ENCODE assay signal across 1 cellular context in the genomic region with DNA sequence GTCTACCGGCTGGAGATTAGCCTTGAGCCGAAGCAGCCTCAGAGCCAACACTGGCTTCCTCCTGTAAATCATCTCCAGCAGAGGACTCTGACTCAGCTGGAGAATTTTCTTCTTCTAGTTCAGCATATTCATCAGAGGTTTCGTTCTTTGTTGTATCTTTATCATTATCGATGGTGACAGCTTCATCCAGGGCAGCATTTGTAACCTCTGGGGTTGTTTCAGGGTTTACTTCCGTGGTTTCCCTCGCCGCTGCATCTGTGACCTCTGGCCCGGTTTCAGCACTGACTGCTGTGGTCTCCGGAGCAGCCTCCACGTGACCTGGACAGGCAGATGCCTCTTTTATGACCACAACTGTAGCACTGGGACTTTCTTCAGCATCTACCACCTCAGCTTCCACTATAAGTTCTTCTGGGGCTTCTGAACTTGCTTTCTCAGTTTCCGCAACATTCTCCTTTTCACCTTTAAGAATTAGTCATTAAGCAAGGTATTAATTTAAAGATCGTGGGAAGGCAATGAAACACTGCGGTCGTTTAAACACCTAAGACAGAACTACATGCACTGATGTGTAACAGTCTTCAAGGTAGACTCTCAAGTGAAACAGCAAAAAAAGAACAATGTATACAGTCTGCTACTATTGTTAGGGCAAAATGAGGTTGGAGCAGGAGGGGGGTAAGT.
TF ChIP-seq lines count a peak whose summit lies in the region.

No MANE protein-coding gene starts in this region.

TF ChIP-seq in HepG2, 621 proteins besides CTCF, POLR2A, EP300 and RAD21 (continued from another document):
- TF ChIP-seq ZNF574 (CRISPR knock-in tag; IDR thresholded peaks at IDR 0.05) (no peak), IRF2 (CRISPR knock-in tag; IDR thresholded peaks at IDR 0.05) (no peak), GATA4 (IDR thresholded peaks at IDR 0.05; ENCODE audit: borderline replicate concordance, low read depth) (no peak), MYNN (CRISPR knock-in tag; IDR thresholded peaks at IDR 0.05; ENCODE audit: low read depth) (no peak), TOE1 (CRISPR knock-in tag; IDR thresholded peaks at IDR 0.05) (no peak), ZSCAN21 (CRISPR knock-in tag; IDR thresholded peaks at IDR 0.05; ENCODE audit: borderline replicate concordance) (no peak), ZNF687 (CRISPR knock-in tag; IDR thresholded peaks at IDR 0.05) (peak; percentile 49; the same call in 1 of the 2 replicates), EEA1 (CRISPR knock-in tag; IDR thresholded peaks at IDR 0.05; ENCODE audit: borderline replicate concordance) (no peak), TCF7L2 (IDR thresholded peaks at IDR 0.05; ENCODE audit: low read depth, low read length) (no peak), IRX3 (CRISPR knock-in tag; IDR thresholded peaks at IDR 0.05; ENCODE audit: borderline replicate concordance, low read depth) (no peak), ZNF20 (CRISPR knock-in tag; IDR thresholded peaks at IDR 0.05) (no peak), MXD3 (CRISPR knock-in tag; IDR thresholded peaks at IDR 0.05) (0 out of 2 replicates have a peak, but pooled peaks have one; percentile 26), THRA (CRISPR knock-in tag; IDR thresholded peaks at IDR 0.05; ENCODE audit: borderline replicate concordance) (0 out of 2 replicates have a peak, but pooled peaks have one; percentile 30), HOXA3 (CRISPR knock-in tag; IDR thresholded peaks at IDR 0.05) (peak; percentile 27; the same call in 1 of the 2 replicates), RERE (CRISPR knock-in tag; IDR thresholded peaks at IDR 0.05; ENCODE audit: low read depth) (no peak), ZNF225 (CRISPR knock-in tag; IDR thresholded peaks at IDR 0.05) (no peak), GPBP1L1 (CRISPR knock-in tag; IDR thresholded peaks at IDR 0.05) (no peak)
- TF ChIP-seq, protein P1, sequence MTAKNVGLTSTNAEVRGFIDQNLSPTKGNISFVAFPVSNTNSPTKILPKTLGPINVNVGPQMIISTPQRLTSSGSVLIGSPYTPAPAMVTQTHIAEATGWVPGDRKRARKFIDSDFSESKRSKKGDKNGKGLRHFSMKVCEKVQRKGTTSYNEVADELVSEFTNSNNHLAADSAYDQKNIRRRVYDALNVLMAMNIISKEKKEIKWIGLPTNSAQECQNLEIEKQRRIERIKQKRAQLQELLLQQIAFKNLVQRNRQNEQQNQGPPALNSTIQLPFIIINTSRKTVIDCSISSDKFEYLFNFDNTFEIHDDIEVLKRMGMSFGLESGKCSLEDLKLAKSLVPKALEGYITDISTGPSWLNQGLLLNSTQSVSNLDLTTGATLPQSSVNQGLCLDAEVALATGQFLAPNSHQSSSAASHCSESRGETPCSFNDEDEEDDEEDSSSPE (CRISPR knock-in tag; IDR thresholded peaks at IDR 0.05), result no peak
- TF ChIP-seq, protein P2, sequence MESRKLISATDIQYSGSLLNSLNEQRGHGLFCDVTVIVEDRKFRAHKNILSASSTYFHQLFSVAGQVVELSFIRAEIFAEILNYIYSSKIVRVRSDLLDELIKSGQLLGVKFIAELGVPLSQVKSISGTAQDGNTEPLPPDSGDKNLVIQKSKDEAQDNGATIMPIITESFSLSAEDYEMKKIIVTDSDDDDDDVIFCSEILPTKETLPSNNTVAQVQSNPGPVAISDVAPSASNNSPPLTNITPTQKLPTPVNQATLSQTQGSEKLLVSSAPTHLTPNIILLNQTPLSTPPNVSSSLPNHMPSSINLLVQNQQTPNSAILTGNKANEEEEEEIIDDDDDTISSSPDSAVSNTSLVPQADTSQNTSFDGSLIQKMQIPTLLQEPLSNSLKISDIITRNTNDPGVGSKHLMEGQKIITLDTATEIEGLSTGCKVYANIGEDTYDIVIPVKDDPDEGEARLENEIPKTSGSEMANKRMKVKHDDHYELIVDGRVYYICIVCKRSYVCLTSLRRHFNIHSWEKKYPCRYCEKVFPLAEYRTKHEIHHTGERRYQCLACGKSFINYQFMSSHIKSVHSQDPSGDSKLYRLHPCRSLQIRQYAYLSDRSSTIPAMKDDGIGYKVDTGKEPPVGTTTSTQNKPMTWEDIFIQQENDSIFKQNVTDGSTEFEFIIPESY (CRISPR knock-in tag; IDR thresholded peaks at IDR 0.05), result no peak
- TF ChIP-seq, protein P3, sequence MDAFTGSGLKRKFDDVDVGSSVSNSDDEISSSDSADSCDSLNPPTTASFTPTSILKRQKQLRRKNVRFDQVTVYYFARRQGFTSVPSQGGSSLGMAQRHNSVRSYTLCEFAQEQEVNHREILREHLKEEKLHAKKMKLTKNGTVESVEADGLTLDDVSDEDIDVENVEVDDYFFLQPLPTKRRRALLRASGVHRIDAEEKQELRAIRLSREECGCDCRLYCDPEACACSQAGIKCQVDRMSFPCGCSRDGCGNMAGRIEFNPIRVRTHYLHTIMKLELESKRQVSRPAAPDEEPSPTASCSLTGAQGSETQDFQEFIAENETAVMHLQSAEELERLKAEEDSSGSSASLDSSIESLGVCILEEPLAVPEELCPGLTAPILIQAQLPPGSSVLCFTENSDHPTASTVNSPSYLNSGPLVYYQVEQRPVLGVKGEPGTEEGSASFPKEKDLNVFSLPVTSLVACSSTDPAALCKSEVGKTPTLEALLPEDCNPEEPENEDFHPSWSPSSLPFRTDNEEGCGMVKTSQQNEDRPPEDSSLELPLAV (CRISPR knock-in tag; conservative IDR thresholded peaks at IDR 0.05; ENCODE audit: low read depth), result no peak
